ENCODE assay signal across 9 cellular contexts in the genomic region with DNA sequence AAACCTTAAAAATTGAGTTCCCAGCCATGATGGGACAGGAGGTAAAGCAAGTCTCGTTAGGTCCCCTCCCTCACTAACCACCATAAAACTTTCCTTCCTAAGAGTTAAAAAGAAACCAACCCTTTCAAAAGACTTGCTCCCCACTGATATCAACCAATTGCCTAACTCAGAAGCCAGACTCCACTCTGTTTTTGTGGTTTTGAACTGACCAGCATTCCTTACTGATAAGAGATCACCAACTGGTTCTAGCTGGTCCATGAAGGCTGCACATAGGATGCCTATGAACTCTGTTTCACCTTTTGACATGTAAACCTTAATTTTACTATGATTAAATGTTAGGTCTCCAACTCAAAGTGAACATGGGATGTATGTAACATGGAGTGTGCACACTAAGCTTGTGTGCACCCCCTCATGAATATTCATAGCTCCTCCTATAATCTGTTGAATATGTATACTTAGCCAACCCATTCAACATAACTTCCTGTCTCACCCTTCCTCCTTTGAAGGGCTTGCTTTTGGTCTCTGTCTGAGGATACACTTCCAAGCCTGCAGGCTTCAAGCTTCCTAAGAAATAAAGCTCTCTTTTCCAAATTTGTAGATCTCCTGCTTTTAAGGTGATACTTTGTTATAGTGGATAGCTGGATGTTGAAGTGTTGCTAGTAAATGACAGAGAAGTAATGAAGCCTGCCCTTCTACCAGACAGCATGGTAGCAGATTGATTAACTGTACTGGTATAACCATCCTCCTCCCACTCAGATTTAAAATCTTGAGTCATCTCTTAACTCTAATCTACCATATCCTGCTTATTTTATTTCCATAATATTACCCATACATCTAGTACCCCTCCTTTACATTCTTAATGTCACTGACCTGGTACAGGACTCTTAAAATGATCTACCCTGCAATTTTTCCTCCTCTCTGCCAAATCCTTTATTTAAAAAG.
DNase-seq lines count a peak whose midpoint lies in the region; ATAC-seq, FAIRE-seq and TF ChIP-seq lines count a peak whose summit lies in the region.
"Had no signal": no experiment of that assay in that cellular context is flagged by ENCODE, and none has a peak within 500 bp of the region (broad histone marks: within the 10 kb centered on the region; RNA-seq: fewer than 3 reads in every experiment).

No MANE protein-coding gene starts in this region.

- peak; percentile 75 for ATAC-seq in DND-41 (ENCODE audit: insufficient read depth, low read depth)
- peak in 1 of 2 donors; percentile 70 for ATAC-seq in naive thymus-derived CD8-positive, alpha-beta T cell
- no peak for ATAC-seq in HG02759 (IDR thresholded peaks at IDR 0.05; ENCODE audit: unreplicated experiment)
- ATAC-seq in GM19351 (IDR thresholded peaks at IDR 0.05; ENCODE audit: unreplicated experiment) = no peak

- H3K27ac Mint-ChIP-seq in naive thymus-derived CD8-positive, alpha-beta T cell = peak overlapping the region in 6 of 10 donors; percentile 10 to 49 (median 22)

- peaks cover 0 to 9% (median 0%) of the 10 kb centered on the region in 9 donors for H3K9me3 Mint-ChIP-seq in naive thymus-derived CD8-positive, alpha-beta T cell

- POLR2A ChIA-PET in naive thymus-derived CD8-positive, alpha-beta T cell (lab: Charles Lee) = no interaction called here

- no peak for TF ChIP-seq POLR2A in tibial nerve (IDR thresholded peaks at IDR 0.05)

- no peaks in the 10 kb centered on the region for H3K27me3 Mint-ChIP-seq in naive thymus-derived CD8-positive, alpha-beta T cell

- no peak overlapping the region for H3K4me2 ChIP-seq in DND-41 (ENCODE audit: insufficient read depth, low read length)

- H3K79me2 ChIP-seq in DND-41 (ENCODE audit: insufficient read depth, low read length) = peaks cover 98% of the 10 kb centered on the region

- DNase-seq in DND-41 = no peak
- peak; percentile 46 for DNase-seq in KBM-7
- DNase-seq in bronchial epithelial cell (ENCODE audit: low read depth) = peak; percentile 32
- DNase-seq in naive thymus-derived CD8-positive, alpha-beta T cell = peak in 1 of 10 donors; percentile 4
- no peak for DNase-seq in DMS79 treated with DMSO at 0.1 percent for 48 hours (lab: John Stamatoyannopoulos, UW)
- no peak for DNase-seq in tibial nerve (ENCODE audit: low spot score in 2 of 2)
- DNase-seq: T-helper 2 cell had no signal

- FAIRE-seq in bronchial epithelial cell (lab: Jason Lieb, UNC) = no peak

- H3K27me3 ChIP-seq in DND-41 (ENCODE audit: insufficient read depth, low read length, poor library complexity) (no peaks in the 10 kb centered on the region), bronchial epithelial cell (ENCODE audit: control insufficient read depth, insufficient read depth, low read length) (no peaks in the 10 kb centered on the region), tibial nerve (no peaks in the 10 kb centered on the region)

- H3K9me3 ChIP-seq in DND-41 (ENCODE audit: insufficient read depth, low read length, severe bottlenecking) (no peaks in the 10 kb centered on the region), tibial nerve (no peaks in the 10 kb centered on the region)

- H3K27ac ChIP-seq in DND-41 (ENCODE audit: low read length) (no peak overlapping the region), tibial nerve (no peak overlapping the region)

- H3K36me3 ChIP-seq in DND-41 (ENCODE audit: insufficient read depth, low read length) (peaks cover 21% of the 10 kb centered on the region), bronchial epithelial cell (ENCODE audit: control insufficient read depth, insufficient read depth, low read length) (no peaks in the 10 kb centered on the region), tibial nerve (no peaks in the 10 kb centered on the region)

- peak overlapping the region in 9 of 10 donors; percentile 2 to 58 (median 37) for H3K4me3 Mint-ChIP-seq in naive thymus-derived CD8-positive, alpha-beta T cell

- no peak for TF ChIP-seq CTCF in DND-41 (IDR thresholded peaks at IDR 0.05; ENCODE audit: borderline replicate concordance, extremely low read depth, low read length, poor library complexity, severe bottlenecking)
- no peak for TF ChIP-seq CTCF in bronchial epithelial cell (IDR thresholded peaks at IDR 0.05; ENCODE audit: insufficient read depth, low read length, severe bottlenecking)
- no peak for TF ChIP-seq CTCF in tibial nerve (IDR thresholded peaks at IDR 0.05)

- no peak overlapping the region for H2AFZ ChIP-seq in DND-41 (ENCODE audit: low read depth, low read length)

- WGBS in tibial nerve, 2 donors = 68 to 86% methylated on average over 1 of the region's 1 CpG

- TF ChIP-seq EP300 in tibial nerve (IDR thresholded peaks at IDR 0.05) = no peak

- H3K4me3 ChIP-seq in DND-41 (ENCODE audit: low read depth in 1 of 2, low read length in 2 of 2) = no peak overlapping the region
- H3K4me3 ChIP-seq in bronchial epithelial cell (ENCODE audit: low read depth, low read length) = no peak overlapping the region
- H3K4me3 ChIP-seq in tibial nerve = no peak overlapping the region

- H3K4me1 ChIP-seq in DND-41 (ENCODE audit: insufficient read depth, low read length) (peaks cover 48% of the 10 kb centered on the region), tibial nerve (peaks cover 0 to 51% (median 12%) of the 10 kb centered on the region in 4 donors)

- no peak overlapping the region for H3K9ac ChIP-seq in DND-41 (ENCODE audit: low read depth, low read length)

- in situ Hi-C loops in KBM-7 (cut with MboI; ENCODE audit: low pct_unique_long_range_greater_than_20kb, low sequenced_read_pairs) = no loop called here

- peaks cover 9 to 32% (median 21%) of the 10 kb centered on the region in 3 donors for H3K36me3 Mint-ChIP-seq in naive thymus-derived CD8-positive, alpha-beta T cell

- H4K20me1 ChIP-seq in DND-41 (ENCODE audit: insufficient read depth, low read length) = peaks cover 33% of the 10 kb centered on the region; the same call in 1 of the 2 replicates

- H3K4me1 Mint-ChIP-seq in naive thymus-derived CD8-positive, alpha-beta T cell = peaks cover 42 to 86% (median 84%) of the 10 kb centered on the region in 4 donors

Comparison
In these comparisons a context has a peak if more than half of its experiments do, and no peak if none do; other contexts are left out.
1. DNase-seq: peak in KBM-7 (single experiment) and bronchial epithelial cell (single experiment); none in DND-41 (single experiment), DMS79 treated with DMSO at 0.1 percent for 48 hours (single experiment) and tibial nerve (0 of 2).